27 cellular contexts compared by ENCODE assay signal in the genomic region with DNA sequence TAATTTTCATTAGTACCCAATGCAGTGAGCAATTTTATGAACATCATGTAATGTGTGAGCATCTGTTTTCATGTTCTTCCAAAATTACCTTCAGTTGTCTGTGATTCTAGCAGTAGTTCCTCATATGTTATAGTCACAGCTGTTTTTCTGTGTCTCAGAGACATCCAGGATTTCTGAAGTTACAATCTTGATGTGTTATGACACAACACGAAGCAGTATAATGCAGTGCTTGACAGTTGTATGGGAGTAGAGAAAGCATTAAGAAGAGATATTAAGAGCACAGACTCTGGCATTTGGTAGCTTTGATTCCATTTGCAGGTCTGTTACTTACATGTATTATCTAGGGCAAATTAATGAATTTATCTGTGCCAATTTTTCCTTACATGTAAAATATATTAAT.
"Had no signal": no experiment of that assay in that cellular context is flagged by ENCODE, and none has a peak within 500 bp of the region (broad histone marks: within the 10 kb centered on the region; RNA-seq: fewer than 3 reads in every experiment).

No MANE protein-coding gene starts in this region.

- H3K4me3 ChIP-seq: colonic mucosa, coronary artery, dorsolateral prefrontal cortex, esophagus muscularis mucosa, esophagus squamous epithelium, gastrocnemius medialis, gastroesophageal sphincter, heart left ventricle, heart right ventricle had no signal

- DNase-seq: colonic mucosa; cortex of kidney; dermis blood vessel endothelial cell; dorsolateral prefrontal cortex; effector CD4-positive, alpha-beta T cell; effector CD8-positive, alpha-beta T cell; effector memory CD4-positive, alpha-beta T cell; effector memory CD8-positive, alpha-beta T cell; endodermal cell; erythroblast; esophagus squamous epithelium; foreskin fibroblast; foreskin keratinocyte; foreskin melanocyte; gastrocnemius medialis; glutamatergic neuron; head of caudate nucleus; heart left ventricle; heart right ventricle had no signal

- ATAC-seq: effector memory CD8-positive, alpha-beta T cell; esophagus mucosa; foreskin keratinocyte; gastrocnemius medialis; gastroesophageal sphincter; heart left ventricle; heart right ventricle had no signal

- H3K36me3 ChIP-seq: colonic mucosa, esophagus muscularis mucosa, esophagus squamous epithelium, gastrocnemius medialis, gastroesophageal sphincter, heart left ventricle, heart right ventricle had no signal

- H3K9me3 ChIP-seq: colonic mucosa, esophagus muscularis mucosa, esophagus squamous epithelium, gastrocnemius medialis, gastroesophageal sphincter, heart left ventricle, heart right ventricle had no signal

- FAIRE-seq: colon, endometrium, endothelial cell of umbilical vein had no signal

- H3K27me3 ChIP-seq: colonic mucosa, dorsolateral prefrontal cortex, esophagus muscularis mucosa, esophagus squamous epithelium, foreskin keratinocyte, gastrocnemius medialis, gastroesophageal sphincter, heart left ventricle, heart right ventricle had no signal

- H3K27ac ChIP-seq: colonic mucosa, coronary artery, dorsolateral prefrontal cortex, epithelial cell of prostate, esophagus muscularis mucosa, esophagus squamous epithelium, foreskin keratinocyte, gastrocnemius medialis, gastroesophageal sphincter, heart left ventricle, heart right ventricle had no signal
